29 cellular contexts compared by ENCODE assay signal in the genomic region with DNA sequence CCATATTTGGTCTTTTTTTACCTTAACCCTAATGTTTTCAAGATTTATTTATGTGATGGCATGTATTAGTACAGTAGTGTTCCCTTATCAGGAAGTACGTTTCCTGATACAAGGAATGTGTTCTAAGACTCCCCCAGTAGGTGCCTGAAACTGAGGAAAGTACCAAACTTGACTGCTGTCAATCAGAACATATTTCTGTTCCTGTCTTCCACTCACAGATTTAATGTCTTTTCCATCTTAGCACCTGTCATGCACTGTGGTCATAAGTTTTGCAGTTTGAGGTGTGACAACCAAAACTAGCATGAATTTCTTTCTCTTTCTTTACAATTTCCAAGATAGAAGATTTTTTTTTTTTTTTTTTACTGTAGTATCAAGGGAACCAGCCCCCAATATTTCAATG.
"Had no signal": no experiment of that assay in that cellular context is flagged by ENCODE, and none has a peak within 500 bp of the region (broad histone marks: within the 10 kb centered on the region; RNA-seq: fewer than 3 reads in every experiment).

No MANE protein-coding gene starts in this region.

- ATAC-seq: left colon; left lung; lower lobe of right lung; naive thymus-derived CD8-positive, alpha-beta T cell; pancreas; right cardiac atrium; sciatic nerve; stimulated activated naive B cell treated with anti-CD40 and anti-IgM and Interleukin-4, amounts not matched to agents 10 μg/mL and 1 μg/mL and 100 μg/mL, for 72 hours; stimulated activated naive CD8-positive, alpha-beta T cell treated with anti-CD3 and anti-CD28 coated beads, Interleukin-15, Interleukin-2, amounts not matched to agents 100 U/mL and 50 U/mL, for 24 hours; upper lobe of right lung had no signal

- H3K4me3 ChIP-seq: left lung, lower lobe of right lung, pancreas, prostate gland, skin epidermis, stomach, testis, thyroid gland, upper lobe of right lung had no signal

- H3K27me3 ChIP-seq: left lung, pancreas, stomach, testis, thyroid gland, upper lobe of right lung had no signal

- H3K36me3 ChIP-seq: left lung, lower lobe of right lung, pancreas, prostate gland, stomach, thyroid gland, upper lobe of right lung had no signal

- H3K4me1 ChIP-seq: pancreas, prostate gland, testis had no signal

- DNase-seq: hypothalamus; immature natural killer cell; kidney; left colon; left lung; lower lobe of right lung; mammary epithelial cell; mesenchymal stem cell; naive thymus-derived CD8-positive, alpha-beta T cell; nucleus accumbens; pancreas; posterior cingulate gyrus; retina; right cardiac atrium; stimulated activated CD4-positive, alpha-beta T cell treated with anti-CD3 and anti-CD28 coated beads, Interleukin-12 subunit alpha, Interleukin-12 subunit beta, amount 100 ng/mL, for 4 hours; stimulated activated CD4-positive, alpha-beta T cell treated with anti-CD3 and anti-CD28 coated beads, Interleukin-15, amount 100 ng/mL, for 24 hours; stimulated activated CD4-positive, alpha-beta T cell treated with anti-CD3 and anti-CD28 coated beads, Interleukin-2, amount 100 ng/mL, for 24 hours; stimulated activated CD4-positive, alpha-beta T cell treated with anti-CD3 and anti-CD28 coated beads, Interleukin-4, amount 100 ng/mL, for 1 hour; stimulated activated naive B cell treated with anti-CD40 and anti-IgM and Interleukin-4, amounts not matched to agents 10 μg/mL and 1 μg/mL and 100 μg/mL, for 72 hours; stimulated activated naive CD8-positive, alpha-beta T cell treated with anti-CD3 and anti-CD28 coated beads, Interleukin-15, Interleukin-2, amounts not matched to agents 100 U/mL and 50 U/mL, for 24 hours; stomach; testis; thyroid gland; upper lobe of right lung had no signal

- H3K4me1 Mint-ChIP-seq: immature natural killer cell; nephron; neural crest cell; stimulated activated naive B cell treated with anti-CD40 and anti-IgM and Interleukin-4, amounts not matched to agents 10 μg/mL and 1 μg/mL and 100 μg/mL, for 72 hours had no signal

- H3K4me3 Mint-ChIP-seq: immature natural killer cell; naive thymus-derived CD8-positive, alpha-beta T cell; nephron; neural crest cell; stimulated activated naive B cell treated with anti-CD40 and anti-IgM and Interleukin-4, amounts not matched to agents 10 μg/mL and 1 μg/mL and 100 μg/mL, for 72 hours had no signal

- H3K9me3 Mint-ChIP-seq: neural crest cell had no signal

- H3K9me3 ChIP-seq: lower lobe of right lung, pancreas, prostate gland, stomach, testis, thyroid gland, upper lobe of right lung had no signal

- H3K27ac ChIP-seq: left lung, lower lobe of right lung, pancreas, prostate gland, skin epidermis, stomach, testis, thyroid gland, upper lobe of right lung had no signal

- H3K27ac Mint-ChIP-seq: immature natural killer cell; naive thymus-derived CD8-positive, alpha-beta T cell; nephron; stimulated activated naive B cell treated with anti-CD40 and anti-IgM and Interleukin-4, amounts not matched to agents 10 μg/mL and 1 μg/mL and 100 μg/mL, for 72 hours had no signal

- H3K27me3 Mint-ChIP-seq: naive thymus-derived CD8-positive, alpha-beta T cell; stimulated activated naive B cell treated with anti-CD40 and anti-IgM and Interleukin-4, amounts not matched to agents 10 μg/mL and 1 μg/mL and 100 μg/mL, for 72 hours had no signal
